In genomic region chr19:6713773-6714692, GRCh38 we compare ENCODE assay signal across 1 cellular context.
TF ChIP-seq lines count a peak whose summit lies in the region.

No MANE protein-coding gene starts in this region.

TF ChIP-seq in HepG2, 621 proteins besides CTCF, POLR2A, EP300 and RAD21 (continued from another document):
- TF ChIP-seq RNF219 (CRISPR knock-in tag; IDR thresholded peaks at IDR 0.05), result no peak
- no peak for TF ChIP-seq FUBP1 (CRISPR knock-in tag; IDR thresholded peaks at IDR 0.05; ENCODE audit: borderline replicate concordance)
- TF ChIP-seq KMT2B (CRISPR knock-in tag; IDR thresholded peaks at IDR 0.05), result no peak
- TF ChIP-seq ZNF800 (CRISPR knock-in tag; IDR thresholded peaks at IDR 0.05), result no peak
TF ChIP-seq in HepG2: peak in this region for 32.
